In the genomic region with DNA sequence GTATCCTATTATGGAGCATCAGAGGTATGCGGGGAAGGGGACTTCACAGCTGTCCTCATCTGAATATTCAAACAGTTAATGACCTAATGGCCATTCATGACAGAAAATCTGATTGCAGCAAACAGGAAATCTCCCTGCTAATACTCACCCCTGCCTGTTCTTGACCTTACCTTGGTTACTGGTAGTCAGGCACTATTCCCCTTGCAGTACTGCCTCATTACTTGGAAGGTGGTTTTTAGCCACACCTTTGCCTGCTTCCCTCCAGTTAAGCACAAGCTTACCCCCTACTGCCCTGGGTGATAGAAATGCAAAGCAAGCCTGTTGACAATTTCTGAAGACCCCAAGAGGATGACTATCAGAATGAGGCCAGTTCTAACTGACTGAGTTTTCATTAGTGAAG, we compare ENCODE assay signal across 20 cellular contexts.
"Had no signal": no experiment of that assay in that cellular context is flagged by ENCODE, and none has a peak within 500 bp of the region (broad histone marks: within the 10 kb centered on the region; RNA-seq: fewer than 3 reads in every experiment).

No MANE protein-coding gene starts in this region.

- H3K27ac Mint-ChIP-seq: naive thymus-derived CD8-positive, alpha-beta T cell; stimulated activated memory B cell treated with anti-CD40 and anti-IgM and Interleukin-4, amounts not matched to agents 10 μg/mL and 1 μg/mL and 100 μg/mL, for 72 hours; stimulated activated naive CD8-positive, alpha-beta T cell treated with anti-CD3 and anti-CD28 coated beads, Interleukin-15, amount 100 ng/mL, for 72 hours had no signal

- H3K4me3 ChIP-seq: colonic mucosa, esophagus squamous epithelium, mucosa of descending colon, spleen, thoracic aorta, transverse colon had no signal

- H3K36me3 Mint-ChIP-seq: stimulated activated memory B cell treated with anti-CD40 and anti-IgM and Interleukin-4, amounts not matched to agents 10 μg/mL and 1 μg/mL and 100 μg/mL, for 72 hours had no signal

- DNase-seq: colonic mucosa; dermis blood vessel endothelial cell; esophagus squamous epithelium; foreskin fibroblast; hippocampal formation; kidney glomerular epithelial cell; mammary epithelial cell; mucosa of descending colon; naive thymus-derived CD8-positive, alpha-beta T cell; spleen; stimulated activated CD4-positive, alpha-beta T cell treated with anti-CD3 and anti-CD28 coated beads, Interleukin-15, amount 100 ng/mL, for 24 hours; stimulated activated CD4-positive, alpha-beta T cell treated with anti-CD3 and anti-CD28 coated beads, Interleukin-1b, Interleukin-23, amount 100 ng/mL, for 48 hours; stimulated activated CD4-positive, alpha-beta T cell treated with anti-CD3 and anti-CD28 coated beads, Interleukin-4, amount 100 ng/mL, for 24 hours; stimulated activated naive CD8-positive, alpha-beta T cell treated with anti-CD3 and anti-CD28 coated beads, Interleukin-15, amount 100 ng/mL, for 72 hours; transverse colon had no signal

- H3K27me3 ChIP-seq: colonic mucosa, neutrophil, transverse colon had no signal

- ATAC-seq: left lobe of liver; mucosa of descending colon; naive thymus-derived CD8-positive, alpha-beta T cell; sciatic nerve; stimulated activated memory B cell treated with anti-CD40 and anti-IgM and Interleukin-4, amounts not matched to agents 10 μg/mL and 1 μg/mL and 100 μg/mL, for 72 hours; stimulated activated naive CD8-positive, alpha-beta T cell treated with anti-CD3 and anti-CD28 coated beads, Interleukin-15, amount 100 ng/mL, for 72 hours had no signal

- H3K9me3 ChIP-seq: colonic mucosa, neutrophil, transverse colon had no signal

- H3K4me1 ChIP-seq: colonic mucosa, spleen, transverse colon had no signal

- H3K36me3 ChIP-seq: colonic mucosa, esophagus squamous epithelium, neutrophil, spleen, thoracic aorta, transverse colon had no signal

- H3K27me3 Mint-ChIP-seq: stimulated activated memory B cell treated with anti-CD40 and anti-IgM and Interleukin-4, amounts not matched to agents 10 μg/mL and 1 μg/mL and 100 μg/mL, for 72 hours had no signal

- H3K4me1 Mint-ChIP-seq: naive thymus-derived CD8-positive, alpha-beta T cell; stimulated activated memory B cell treated with anti-CD40 and anti-IgM and Interleukin-4, amounts not matched to agents 10 μg/mL and 1 μg/mL and 100 μg/mL, for 72 hours; stimulated activated naive CD8-positive, alpha-beta T cell treated with anti-CD3 and anti-CD28 coated beads, Interleukin-15, amount 100 ng/mL, for 72 hours had no signal

- H3K4me3 Mint-ChIP-seq: naive thymus-derived CD8-positive, alpha-beta T cell; stimulated activated memory B cell treated with anti-CD40 and anti-IgM and Interleukin-4, amounts not matched to agents 10 μg/mL and 1 μg/mL and 100 μg/mL, for 72 hours; stimulated activated naive CD8-positive, alpha-beta T cell treated with anti-CD3 and anti-CD28 coated beads, Interleukin-15, amount 100 ng/mL, for 72 hours had no signal

- H3K27ac ChIP-seq: colonic mucosa, esophagus squamous epithelium, neutrophil, spleen, thoracic aorta, transverse colon had no signal
